1 cellular context compared by ENCODE assay signal in genomic region chr20:46631874-46632446, GRCh38.
TF ChIP-seq lines count a peak whose summit lies in the region.

No MANE protein-coding gene starts in this region.

TF ChIP-seq in HepG2, 621 proteins besides CTCF, POLR2A, EP300 and RAD21 (continued from another document and continues in another):
- no peak for TF ChIP-seq ZBTB26 (CRISPR knock-in tag; IDR thresholded peaks at IDR 0.05; ENCODE audit: borderline replicate concordance)
- no peak for TF ChIP-seq PCBP2 (optimal IDR thresholded peaks at IDR 0.05; ENCODE audit: low read depth, low read length, poor library complexity, severe bottlenecking)
- TF ChIP-seq, protein P1, sequence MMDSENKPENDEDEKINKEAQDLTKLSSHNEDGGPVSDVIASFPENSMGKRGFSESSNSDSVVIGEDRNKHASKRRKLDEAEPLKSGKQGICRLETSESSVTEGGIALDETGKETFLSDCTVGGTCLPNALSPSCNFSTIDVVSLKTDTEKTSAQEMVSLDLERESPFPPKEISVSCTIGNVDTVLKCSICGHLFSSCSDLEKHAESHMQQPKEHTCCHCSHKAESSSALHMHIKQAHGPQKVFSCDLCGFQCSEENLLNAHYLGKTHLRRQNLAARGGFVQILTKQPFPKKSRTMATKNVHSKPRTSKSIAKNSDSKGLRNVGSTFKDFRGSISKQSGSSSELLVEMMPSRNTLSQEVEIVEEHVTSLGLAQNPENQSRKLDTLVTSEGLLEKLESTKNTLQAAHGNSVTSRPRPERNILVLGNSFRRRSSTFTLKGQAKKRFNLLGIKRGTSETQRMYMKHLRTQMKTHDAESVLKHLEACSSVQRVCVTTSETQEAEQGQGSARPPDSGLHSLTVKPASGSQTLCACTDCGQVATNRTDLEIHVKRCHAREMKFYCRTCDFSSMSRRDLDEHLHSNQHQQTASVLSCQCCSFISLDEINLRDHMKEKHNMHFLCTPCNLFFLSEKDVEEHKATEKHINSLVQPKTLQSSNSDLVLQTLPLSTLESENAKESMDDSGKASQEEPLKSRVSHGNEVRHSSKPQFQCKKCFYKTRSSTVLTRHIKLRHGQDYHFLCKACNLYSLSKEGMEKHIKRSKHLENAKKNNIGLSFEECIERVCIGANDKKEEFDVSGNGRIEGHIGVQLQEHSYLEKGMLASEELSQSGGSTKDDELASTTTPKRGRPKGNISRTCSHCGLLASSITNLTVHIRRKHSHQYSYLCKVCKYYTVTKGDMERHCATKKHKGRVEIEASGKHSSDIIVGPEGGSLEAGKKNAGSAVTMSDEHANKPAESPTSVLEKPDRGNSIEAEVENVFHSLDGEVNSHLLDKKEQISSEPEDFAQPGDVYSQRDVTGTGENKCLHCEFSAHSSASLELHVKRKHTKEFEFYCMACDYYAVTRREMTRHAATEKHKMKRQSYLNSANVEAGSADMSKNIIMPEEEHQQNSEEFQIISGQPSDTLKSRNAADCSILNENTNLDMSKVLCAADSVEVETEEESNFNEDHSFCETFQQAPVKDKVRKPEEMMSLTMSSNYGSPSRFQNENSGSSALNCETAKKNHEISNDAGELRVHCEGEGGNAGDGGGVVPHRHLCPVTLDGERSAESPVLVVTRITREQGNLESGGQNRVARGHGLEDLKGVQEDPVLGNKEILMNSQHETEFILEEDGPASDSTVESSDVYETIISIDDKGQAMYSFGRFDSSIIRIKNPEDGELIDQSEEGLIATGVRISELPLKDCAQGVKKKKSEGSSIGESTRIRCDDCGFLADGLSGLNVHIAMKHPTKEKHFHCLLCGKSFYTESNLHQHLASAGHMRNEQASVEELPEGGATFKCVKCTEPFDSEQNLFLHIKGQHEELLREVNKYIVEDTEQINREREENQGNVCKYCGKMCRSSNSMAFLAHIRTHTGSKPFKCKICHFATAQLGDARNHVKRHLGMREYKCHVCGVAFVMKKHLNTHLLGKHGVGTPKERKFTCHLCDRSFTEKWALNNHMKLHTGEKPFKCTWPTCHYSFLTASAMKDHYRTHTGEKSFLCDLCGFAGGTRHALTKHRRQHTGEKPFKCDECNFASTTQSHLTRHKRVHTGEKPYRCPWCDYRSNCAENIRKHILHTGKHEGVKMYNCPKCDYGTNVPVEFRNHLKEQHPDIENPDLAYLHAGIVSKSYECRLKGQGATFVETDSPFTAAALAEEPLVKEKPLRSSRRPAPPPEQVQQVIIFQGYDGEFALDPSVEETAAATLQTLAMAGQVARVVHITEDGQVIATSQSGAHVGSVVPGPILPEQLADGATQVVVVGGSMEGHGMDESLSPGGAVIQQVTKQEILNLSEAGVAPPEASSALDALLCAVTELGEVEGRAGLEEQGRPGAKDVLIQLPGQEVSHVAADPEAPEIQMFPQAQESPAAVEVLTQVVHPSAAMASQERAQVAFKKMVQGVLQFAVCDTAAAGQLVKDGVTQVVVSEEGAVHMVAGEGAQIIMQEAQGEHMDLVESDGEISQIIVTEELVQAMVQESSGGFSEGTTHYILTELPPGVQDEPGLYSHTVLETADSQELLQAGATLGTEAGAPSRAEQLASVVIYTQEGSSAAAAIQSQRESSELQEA (CRISPR knock-in tag; IDR thresholded peaks at IDR 0.05; ENCODE audit: not compliant biosample characterization) = no peak
- TF ChIP-seq, protein P2, sequence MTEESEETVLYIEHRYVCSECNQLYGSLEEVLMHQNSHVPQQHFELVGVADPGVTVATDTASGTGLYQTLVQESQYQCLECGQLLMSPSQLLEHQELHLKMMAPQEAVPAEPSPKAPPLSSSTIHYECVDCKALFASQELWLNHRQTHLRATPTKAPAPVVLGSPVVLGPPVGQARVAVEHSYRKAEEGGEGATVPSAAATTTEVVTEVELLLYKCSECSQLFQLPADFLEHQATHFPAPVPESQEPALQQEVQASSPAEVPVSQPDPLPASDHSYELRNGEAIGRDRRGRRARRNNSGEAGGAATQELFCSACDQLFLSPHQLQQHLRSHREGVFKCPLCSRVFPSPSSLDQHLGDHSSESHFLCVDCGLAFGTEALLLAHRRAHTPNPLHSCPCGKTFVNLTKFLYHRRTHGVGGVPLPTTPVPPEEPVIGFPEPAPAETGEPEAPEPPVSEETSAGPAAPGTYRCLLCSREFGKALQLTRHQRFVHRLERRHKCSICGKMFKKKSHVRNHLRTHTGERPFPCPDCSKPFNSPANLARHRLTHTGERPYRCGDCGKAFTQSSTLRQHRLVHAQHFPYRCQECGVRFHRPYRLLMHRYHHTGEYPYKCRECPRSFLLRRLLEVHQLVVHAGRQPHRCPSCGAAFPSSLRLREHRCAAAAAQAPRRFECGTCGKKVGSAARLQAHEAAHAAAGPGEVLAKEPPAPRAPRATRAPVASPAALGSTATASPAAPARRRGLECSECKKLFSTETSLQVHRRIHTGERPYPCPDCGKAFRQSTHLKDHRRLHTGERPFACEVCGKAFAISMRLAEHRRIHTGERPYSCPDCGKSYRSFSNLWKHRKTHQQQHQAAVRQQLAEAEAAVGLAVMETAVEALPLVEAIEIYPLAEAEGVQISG (CRISPR knock-in tag; IDR thresholded peaks at IDR 0.05) = no peak
- TF ChIP-seq, protein P3, sequence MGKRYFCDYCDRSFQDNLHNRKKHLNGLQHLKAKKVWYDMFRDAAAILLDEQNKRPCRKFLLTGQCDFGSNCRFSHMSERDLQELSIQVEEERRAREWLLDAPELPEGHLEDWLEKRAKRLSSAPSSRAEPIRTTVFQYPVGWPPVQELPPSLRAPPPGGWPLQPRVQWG (CRISPR knock-in tag; IDR thresholded peaks at IDR 0.05; ENCODE audit: borderline replicate concordance, low read depth) = no peak
- 0 out of 2 replicates have a peak, but pooled peaks have one; percentile 11 for TF ChIP-seq HDAC2 (CRISPR knock-in tag; IDR thresholded peaks at IDR 0.05)
- no peak for TF ChIP-seq ZNF33B (CRISPR knock-in tag; IDR thresholded peaks at IDR 0.05)
- no peak for TF ChIP-seq DBP (CRISPR knock-in tag; IDR thresholded peaks at IDR 0.05; ENCODE audit: not compliant biosample characterization)
- peak; percentile 8; the same call in 1 of the 2 replicates for TF ChIP-seq ZC3H4 (CRISPR knock-in tag; IDR thresholded peaks at IDR 0.05; ENCODE audit: borderline replicate concordance)
- TF ChIP-seq AHR (CRISPR knock-in tag; IDR thresholded peaks at IDR 0.05) = peak; percentile 28; the same call in 1 of the 2 replicates
- TF ChIP-seq ZNF609 (CRISPR knock-in tag; IDR thresholded peaks at IDR 0.05; ENCODE audit: borderline replicate concordance) = no peak
- TF ChIP-seq NPAS2 (CRISPR knock-in tag; IDR thresholded peaks at IDR 0.05; ENCODE audit: borderline replicate concordance) = no peak
- no peak for TF ChIP-seq SKI (IDR thresholded peaks at IDR 0.05; ENCODE audit: partially characterized antibody)
- TF ChIP-seq, protein P4, sequence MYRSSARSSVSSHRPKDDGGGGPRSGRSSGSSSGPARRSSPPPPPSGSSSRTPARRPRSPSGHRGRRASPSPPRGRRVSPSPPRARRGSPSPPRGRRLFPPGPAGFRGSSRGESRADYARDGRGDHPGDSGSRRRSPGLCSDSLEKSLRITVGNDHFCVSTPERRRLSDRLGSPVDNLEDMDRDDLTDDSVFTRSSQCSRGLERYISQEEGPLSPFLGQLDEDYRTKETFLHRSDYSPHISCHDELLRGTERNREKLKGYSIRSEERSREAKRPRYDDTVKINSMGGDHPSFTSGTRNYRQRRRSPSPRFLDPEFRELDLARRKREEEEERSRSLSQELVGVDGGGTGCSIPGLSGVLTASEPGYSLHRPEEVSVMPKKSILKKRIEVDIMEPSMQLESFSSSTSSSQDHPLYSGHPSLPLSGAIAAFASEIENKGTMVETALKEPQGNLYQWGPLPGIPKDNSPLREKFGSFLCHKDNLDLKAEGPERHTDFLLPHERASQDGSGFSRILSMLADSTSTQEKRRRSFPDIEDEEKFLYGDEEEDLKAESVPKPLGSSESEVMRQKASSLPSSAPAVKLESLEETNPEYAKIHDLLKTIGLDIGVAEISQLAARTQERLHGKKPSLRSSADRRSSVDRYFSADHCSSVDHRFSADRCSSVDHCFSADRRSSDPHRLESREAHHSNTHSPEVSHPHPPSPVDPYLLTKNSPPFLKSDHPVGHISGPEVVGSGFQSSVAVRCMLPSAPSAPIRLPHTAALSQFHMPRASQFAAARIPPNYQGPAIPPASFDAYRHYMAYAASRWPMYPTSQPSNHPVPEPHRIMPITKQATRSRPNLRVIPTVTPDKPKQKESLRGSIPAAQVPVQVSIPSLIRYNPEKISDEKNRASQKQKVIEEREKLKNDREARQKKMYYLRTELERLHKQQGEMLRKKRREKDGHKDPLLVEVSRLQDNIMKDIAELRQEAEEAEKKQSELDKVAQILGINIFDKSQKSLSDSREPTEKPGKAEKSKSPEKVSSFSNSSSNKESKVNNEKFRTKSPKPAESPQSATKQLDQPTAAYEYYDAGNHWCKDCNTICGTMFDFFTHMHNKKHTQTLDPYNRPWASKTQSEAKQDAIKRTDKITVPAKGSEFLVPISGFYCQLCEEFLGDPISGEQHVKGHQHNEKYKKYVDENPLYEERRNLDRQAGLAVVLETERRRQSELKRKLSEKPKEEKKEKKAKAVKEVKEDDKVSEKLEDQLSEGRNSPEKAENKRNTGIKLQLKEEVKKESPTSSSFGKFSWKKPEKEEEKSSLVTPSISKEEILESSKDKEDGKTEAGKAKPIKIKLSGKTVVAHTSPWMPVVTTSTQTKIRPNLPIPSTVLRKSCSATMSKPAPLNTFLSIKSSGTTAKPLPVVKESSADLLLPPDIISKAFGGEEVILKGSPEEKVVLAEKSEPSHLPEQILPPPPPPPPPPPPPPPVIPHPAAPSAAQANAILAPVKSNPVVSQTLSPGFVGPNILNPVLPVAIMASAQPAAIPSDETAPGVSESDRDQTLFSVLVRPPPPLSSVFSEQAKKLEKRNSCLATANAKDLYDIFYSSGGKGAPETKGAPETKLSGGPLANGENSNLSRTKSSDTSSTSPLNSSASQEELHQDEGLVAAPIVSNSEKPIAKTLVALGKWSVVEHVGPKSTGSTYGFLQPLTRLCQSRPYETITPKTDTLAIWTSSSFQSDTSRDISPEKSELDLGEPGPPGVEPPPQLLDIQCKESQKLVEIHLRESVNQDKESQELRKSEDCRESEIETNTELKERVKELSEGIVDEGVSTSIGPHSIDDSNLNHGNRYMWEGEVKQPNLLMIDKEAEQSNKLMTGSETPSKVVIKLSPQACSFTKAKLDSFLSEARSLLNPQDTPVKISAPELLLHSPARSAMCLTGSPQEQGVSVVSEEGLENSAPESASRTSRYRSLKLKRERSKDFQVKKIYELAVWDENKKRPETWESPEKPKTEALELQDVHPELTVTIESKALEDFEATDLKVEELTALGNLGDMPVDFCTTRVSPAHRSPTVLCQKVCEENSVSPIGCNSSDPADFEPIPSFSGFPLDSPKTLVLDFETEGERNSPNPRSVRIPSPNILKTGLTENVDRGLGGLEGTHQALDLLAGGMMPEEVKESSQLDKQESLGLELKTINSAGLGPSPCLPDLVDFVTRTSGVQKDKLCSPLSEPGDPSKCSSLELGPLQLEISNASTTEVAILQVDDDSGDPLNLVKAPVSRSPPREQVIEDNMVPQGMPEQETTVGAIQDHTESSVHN (CRISPR knock-in tag; IDR thresholded peaks at IDR 0.05) = peak; percentile 68; the same call in 1 of the 2 replicates
- no peak; the same call in 1 of the 2 replicates for TF ChIP-seq ZNF350 (CRISPR knock-in tag; IDR thresholded peaks at IDR 0.05; ENCODE audit: borderline replicate concordance, low read depth)
- TF ChIP-seq POLR2AphosphoS2 (IDR thresholded peaks at IDR 0.05; ENCODE audit: low read depth, low read length) = no peak
- no peak for TF ChIP-seq ZBTB20 (CRISPR knock-in tag; IDR thresholded peaks at IDR 0.05; ENCODE audit: borderline replicate concordance, low read depth)
- TF ChIP-seq MTA1 (CRISPR knock-in tag; IDR thresholded peaks at IDR 0.05; ENCODE audit: borderline replicate concordance) = 0 out of 2 replicates have a peak, but pooled peaks have one; percentile 27
- no peak for TF ChIP-seq NCOA2 (CRISPR knock-in tag; IDR thresholded peaks at IDR 0.05)
- TF ChIP-seq GATAD1 (CRISPR knock-in tag; IDR thresholded peaks at IDR 0.05) = no peak
- TF ChIP-seq, protein P5, sequence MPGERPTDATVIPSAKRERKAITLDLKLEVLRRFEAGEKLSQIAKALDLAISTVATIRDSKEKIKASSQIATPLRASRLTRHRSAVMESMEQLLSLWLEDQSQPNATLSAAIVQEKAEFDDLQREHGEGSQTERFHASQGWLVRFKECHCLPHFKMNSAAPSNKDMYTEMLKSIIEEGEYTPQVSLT (CRISPR knock-in tag; IDR thresholded peaks at IDR 0.05; ENCODE audit: borderline replicate concordance, low read depth) = no peak
- TF ChIP-seq PAF1 (CRISPR knock-in tag; IDR thresholded peaks at IDR 0.05) = no peak
